In genomic region chr20:19688031-19688806, GRCh38 we compare ENCODE assay signal across 8 cellular contexts.
DNase-seq lines count a peak whose midpoint lies in the region; ATAC-seq and TF ChIP-seq lines count a peak whose summit lies in the region.

No MANE protein-coding gene starts in this region.

- POLR2A ChIA-PET in RWPE1 (lab: Yijun Ruan, JAX; ENCODE audit: low non-redundant PET): no interaction called here

- no peak overlapping the region for H3K4me3 ChIP-seq in fibroblast of mammary gland (ENCODE audit: control insufficient read depth, low read depth, low read length)

- peaks cover 2% of the 10 kb centered on the region for H3K36me3 Mint-ChIP-seq in neural crest cell (ENCODE audit: low read depth)

- TF ChIP-seq CTCF in GM12874 (IDR thresholded peaks at IDR 0.05; ENCODE audit: insufficient read depth, low read depth, low read length) (peak; percentile 41), RWPE1 (conservative IDR thresholded peaks at IDR 0.05; ENCODE audit: low read depth) (peak; percentile 83), fibroblast of mammary gland (conservative IDR thresholded peaks at IDR 0.05; ENCODE audit: control insufficient read depth, insufficient read depth, low read depth, low read length) (peak; percentile 63), neural crest cell (conservative IDR thresholded peaks at IDR 0.05) (peak; percentile 60)

- peak overlapping the region; percentile 47 for H3K27ac ChIP-seq in RWPE1

- no peak overlapping the region for H3K4me3 Mint-ChIP-seq in neural crest cell

- peaks cover 7% of the 10 kb centered on the region for H3K9me3 Mint-ChIP-seq in neural crest cell

- DNase-seq in A172 (ENCODE audit: low spot score): peak; percentile 85
- peak; percentile 82 for DNase-seq in RWPE1 (ENCODE audit: low spot score)
- peak; percentile 85 for DNase-seq in fibroblast of mammary gland (ENCODE audit: low read depth)
- peak; percentile 23 for DNase-seq in neural crest cell (ENCODE audit: low read depth, low spot score)
- DNase-seq in T1000 (lab: John Stamatoyannopoulos, UW): no peak
- no peak for DNase-seq in activated CD8-positive, alpha-beta memory T cell treated with anti-CD3 and anti-CD28 coated beads for 24 hours

- peaks cover 7% of the 10 kb centered on the region for H3K27me3 Mint-ChIP-seq in neural crest cell (ENCODE audit: low read depth)

- no peak overlapping the region for H3K27ac Mint-ChIP-seq in neural crest cell (ENCODE audit: unreplicated experiment)

- CTCF ChIA-PET in RWPE1 (lab: Yijun Ruan, JAX): interaction anchor here (0.6 to 1.1 kb wide), 3 partner anchors 39 to 136 kb away, joined by 3 to 5 read pairs (median 3); no protein-coding TSS in a partner anchor

- ATAC-seq in HG03342 (IDR thresholded peaks at IDR 0.05; ENCODE audit: unreplicated experiment): no peak

- H3K4me1 Mint-ChIP-seq in neural crest cell: peaks cover 6% of the 10 kb centered on the region

Comparison
In these comparisons a context has a peak if more than half of its experiments do, and no peak if none do; other contexts are left out.
1. DNase-seq: peak in A172 (single experiment), RWPE1 (single experiment), fibroblast of mammary gland (single experiment) and neural crest cell (single experiment); none in T1000 (single experiment) and activated CD8-positive, alpha-beta memory T cell treated with anti-CD3 and anti-CD28 coated beads for 24 hours (single experiment).
2. Peak in every context shown above with its lines, with median percentiles within 50 percentile points of each other: CTCF ChIP-seq.